In genomic region chrX:115373308-115373707, GRCh38 we compare ENCODE assay signal across 1 cellular context.
TF ChIP-seq lines count a peak whose summit lies in the region.

No MANE protein-coding gene starts in this region.

TF ChIP-seq in HEK293, 187 proteins besides CTCF, POLR2A, EP300 and RAD21 (continued from another document):
- no peak for TF ChIP-seq PRDM10 (tag by site-specific recombination; IDR thresholded peaks at IDR 0.05)
- TF ChIP-seq TRIM28 (IDR thresholded peaks at IDR 0.05; ENCODE audit: borderline replicate concordance, low read length) = no peak
